Comparison of ENCODE assay signal across 35 cellular contexts in genomic region chr3:79818015-79818414, GRCh38.
"Had no signal": no experiment of that assay in that cellular context is flagged by ENCODE, and none has a peak within 500 bp of the region (broad histone marks: within the 10 kb centered on the region; RNA-seq: fewer than 3 reads in every experiment).

No MANE protein-coding gene starts in this region.

- H3K27me3 ChIP-seq: MG63 had no signal

- DNase-seq: Kasumi-1, MG63, MM.1S, MV-4-11, NCI-H1048, NCI-H1092, NCI-H1092 treated with DMSO at 0.1 percent for 48 hours, NCI-H1105, NCI-H1105 treated with DMSO at 0.1 percent for 48 hours, NCI-H1417, NCI-H1417 treated with DMSO at 0.1 percent for 48 hours, NCI-H1436, NCI-H1436 treated with DMSO at 0.1 percent for 48 hours, NCI-H146, NCI-H1694, NCI-H1694 treated with DMSO at 0.1 percent for 48 hours, NCI-H187, NCI-H187 treated with DMSO at 0.1 percent for 48 hours, NCI-H1930, NCI-H2029, NCI-H2029 treated with DMSO at 0.1 percent for 48 hours, NCI-H2081, NCI-H2081 treated with DMSO at 0.1 percent for 48 hours, NCI-H2107, NCI-H2171, NCI-H2171 treated with DMSO at 0.1 percent for 48 hours, NCI-H2227 treated with DMSO at 0.1 percent for 48 hours, NCI-H226, NCI-H345, NCI-H446, NCI-H446 treated with DMSO at 0.1 percent for 48 hours, NCI-H510A, NCI-H510A treated with DMSO at 0.1 percent for 48 hours, NCI-H524, NCI-H524 treated with DMSO at 0.1 percent for 48 hours had no signal

- H3K36me3 ChIP-seq: MG63 had no signal

- H3K4me3 ChIP-seq: MG63 had no signal
